ENCODE assay signal across 9 cellular contexts in genomic region chr7:151008143-151008510, GRCh38. TPM values are rescaled to one million over a fixed set of nuclear protein-coding genes. Genes with fewer than 3 reads are reported as not detected.
DNase-seq lines count a peak whose midpoint lies in the region; ATAC-seq and TF ChIP-seq lines count a peak whose summit lies in the region.
"Had no signal": no experiment of that assay in that cellular context is flagged by ENCODE, and none has a peak within 500 bp of the region (broad histone marks: within the 10 kb centered on the region; RNA-seq: fewer than 3 reads in every experiment).

No MANE protein-coding gene starts in this region.

- POLR2A ChIA-PET in activated CD8-positive, alpha-beta T cell treated with anti-CD3 and anti-CD28 coated beads, Interleukin-2, amount 10 ng/mL, durations not matched to agents 7 days and 5 days (lab: Charles Lee), result interaction anchor here (0.8 to 1.4 kb wide), 5 partner anchors 9 to 20 kb away, joined by 3 read pairs; partner anchors contain the start of gene ABCB8

- CTCF ChIA-PET in activated CD8-positive, alpha-beta T cell treated with anti-CD3 and anti-CD28 coated beads, Interleukin-2, amount 10 ng/mL, durations not matched to agents 7 days and 5 days (lab: Charles Lee), result interaction anchor here (0.7 to 6.4 kb wide), 17 partner anchors 10 to 237 kb away, joined by 3 to 50 read pairs (median 4); partner anchors contain the start of genes ABCB8 and TMUB1

- no peak overlapping the region for H3K27ac ChIP-seq in thoracic aorta
- H3K27ac ChIP-seq in thyroid gland, result peak overlapping the region in 1 of 3 donors; percentile 2
- H3K27ac ChIP-seq: C4-2B had no signal

- peaks cover 2% of the 10 kb centered on the region for H3K36me3 Mint-ChIP-seq in activated naive CD4-positive, alpha-beta T cell treated with anti-CD3 and anti-CD28 coated beads, Interleukin-2, amount 50 U/mL, for 24 hours
- no peaks in the 10 kb centered on the region for H3K36me3 Mint-ChIP-seq in activated CD8-positive, alpha-beta T cell treated with anti-CD3 and anti-CD28 coated beads, Interleukin-2, amount 10 ng/mL, durations not matched to agents 7 days and 5 days (ENCODE audit: low read depth)

- intact Hi-C loops in thyroid gland (cut with DNase I), result no loop called here

- peak overlapping the region; percentile 78 for H3K4me3 Mint-ChIP-seq in activated naive CD4-positive, alpha-beta T cell treated with anti-CD3 and anti-CD28 coated beads, Interleukin-2, amount 50 U/mL, for 24 hours
- H3K4me3 Mint-ChIP-seq in activated CD8-positive, alpha-beta T cell treated with anti-CD3 and anti-CD28 coated beads, Interleukin-2, amount 10 ng/mL, durations not matched to agents 7 days and 5 days, result peak overlapping the region; percentile 76

- no peak for TF ChIP-seq CTCF in thoracic aorta (IDR thresholded peaks at IDR 0.05)
- no peak for TF ChIP-seq CTCF in thyroid gland (IDR thresholded peaks at IDR 0.05)

- no peaks in the 10 kb centered on the region for H3K9me3 ChIP-seq in iPS-15b (ENCODE audit: control insufficient read depth, insufficient read depth, low read length)
- no peaks in the 10 kb centered on the region for H3K9me3 ChIP-seq in thoracic aorta
- H3K9me3 ChIP-seq in thyroid gland, result no peaks in the 10 kb centered on the region

- DNase-seq in activated naive CD4-positive, alpha-beta T cell (lab: John Stamatoyannopoulos, UW), result no peak
- peak; percentile 61 for DNase-seq in activated CD8-positive, alpha-beta T cell treated with anti-CD3 and anti-CD28 coated beads, Interleukin-2, amount 10 ng/mL, durations not matched to agents 7 days and 5 days
- DNase-seq in thoracic aorta (ENCODE audit: low spot score) (no peak), COR-L47 (lab: John Stamatoyannopoulos, UW) (no peak), thyroid gland (no peak)

- no peaks in the 10 kb centered on the region for H3K9me3 Mint-ChIP-seq in activated naive CD4-positive, alpha-beta T cell treated with anti-CD3 and anti-CD28 coated beads, Interleukin-2, amount 50 U/mL, for 24 hours
- H3K9me3 Mint-ChIP-seq in activated CD8-positive, alpha-beta T cell treated with anti-CD3 and anti-CD28 coated beads, Interleukin-2, amount 10 ng/mL, durations not matched to agents 7 days and 5 days (ENCODE audit: insufficient read depth), result no peaks in the 10 kb centered on the region

- peak; percentile 42 for ATAC-seq in activated CD8-positive, alpha-beta T cell treated with anti-CD3 and anti-CD28 coated beads, Interleukin-2, amount 10 ng/mL, durations not matched to agents 7 days and 5 days
- ATAC-seq in thoracic aorta (ENCODE audit: insufficient number of reproducible peaks, low FRiP score, low read depth) (no peak), GM21737 (IDR thresholded peaks at IDR 0.05; ENCODE audit: unreplicated experiment) (no peak)

- peaks cover 4% of the 10 kb centered on the region for H3K4me1 ChIP-seq in iPS-15b (ENCODE audit: control insufficient read depth, insufficient read depth, low read length)
- peaks cover 0 to 4% of the 10 kb centered on the region in 2 donors for H3K4me1 ChIP-seq in thoracic aorta (ENCODE audit: control insufficient read depth in 1 of 2, low read depth in 2 of 2)
- peaks cover 0 to 23% of the 10 kb centered on the region in 2 donors for H3K4me1 ChIP-seq in thyroid gland

- H3K27me3 Mint-ChIP-seq in activated naive CD4-positive, alpha-beta T cell treated with anti-CD3 and anti-CD28 coated beads, Interleukin-2, amount 50 U/mL, for 24 hours, result no peaks in the 10 kb centered on the region
- no peaks in the 10 kb centered on the region for H3K27me3 Mint-ChIP-seq in activated CD8-positive, alpha-beta T cell treated with anti-CD3 and anti-CD28 coated beads, Interleukin-2, amount 10 ng/mL, durations not matched to agents 7 days and 5 days (ENCODE audit: low read depth)

- no peak for TF ChIP-seq POLR2A in thyroid gland (IDR thresholded peaks at IDR 0.05)

- H3K36me3 ChIP-seq in iPS-15b (ENCODE audit: control insufficient read depth, insufficient read depth, low read length) (no peaks in the 10 kb centered on the region), thoracic aorta (no peaks in the 10 kb centered on the region), thyroid gland (no peaks in the 10 kb centered on the region)

- H3K9ac ChIP-seq in iPS-15b (ENCODE audit: low read depth, low read length), result no peak overlapping the region

- H3K27me3 ChIP-seq in iPS-15b (ENCODE audit: control insufficient read depth, insufficient read depth, low read length) (peaks cover 6% of the 10 kb centered on the region), thoracic aorta (replicated peaks; ENCODE audit: insufficient read depth) (peaks cover 4% of the 10 kb centered on the region), thyroid gland (no peaks in the 10 kb centered on the region)

- WGBS in thyroid gland, 2 donors, result 49 to 62% methylated on average over 11 of the region's 11 CpGs

- H3K27ac Mint-ChIP-seq in activated naive CD4-positive, alpha-beta T cell treated with anti-CD3 and anti-CD28 coated beads, Interleukin-2, amount 50 U/mL, for 24 hours, result peak overlapping the region; percentile 64
- H3K27ac Mint-ChIP-seq in activated CD8-positive, alpha-beta T cell treated with anti-CD3 and anti-CD28 coated beads, Interleukin-2, amount 10 ng/mL, durations not matched to agents 7 days and 5 days, result peak overlapping the region; percentile 83

- peaks cover 59% of the 10 kb centered on the region for H3K4me1 Mint-ChIP-seq in activated naive CD4-positive, alpha-beta T cell treated with anti-CD3 and anti-CD28 coated beads, Interleukin-2, amount 50 U/mL, for 24 hours
- H3K4me1 Mint-ChIP-seq in activated CD8-positive, alpha-beta T cell treated with anti-CD3 and anti-CD28 coated beads, Interleukin-2, amount 10 ng/mL, durations not matched to agents 7 days and 5 days (ENCODE audit: low read depth), result peaks cover 58% of the 10 kb centered on the region

- H3K4me3 ChIP-seq in iPS-15b (ENCODE audit: low read depth, low read length) (peak overlapping the region; percentile 23), thoracic aorta (peak overlapping the region; percentile 22), thyroid gland (replicated peaks in 1 of 3) (no peak overlapping the region)

RNA-seq across cellular contexts. Expression of gene ATG9B, which starts 16.2 kb away (rescaled TPM):
- 1 to 10 TPM; 6.8 to 7.4 TPM for total RNA-seq in activated CD8-positive, alpha-beta T cell treated with anti-CD3 and anti-CD28 coated beads, Interleukin-2, amount 10 ng/mL, durations not matched to agents 7 days and 5 days
- total RNA-seq in thoracic aorta (1 to 10 TPM in 1 of 2 donors, not detected in 1; 1.2 TPM), thyroid gland (under 1 TPM in 1 of 4 donors, not detected in 3; 0.27 TPM)

RNA-seq across cellular contexts. Expression of gene NOS3, which starts 17.3 kb away (rescaled TPM):
- total RNA-seq in activated CD8-positive, alpha-beta T cell treated with anti-CD3 and anti-CD28 coated beads, Interleukin-2, amount 10 ng/mL, durations not matched to agents 7 days and 5 days, result 10 to 100 TPM; 12.2 to 13.8 TPM
- total RNA-seq in thoracic aorta (10 to 100 TPM in 1 of 2 donors, 1 to 10 TPM in 1; 8.4 to 18.6 TPM), thyroid gland (1 to 10 TPM; 5.2 to 8.1 (median 6.3) TPM)

RNA-seq across cellular contexts. Expression of gene ABCB8, which starts 20.1 kb away (rescaled TPM):
- 10 to 100 TPM; 48.0 to 49.5 TPM for total RNA-seq in activated CD8-positive, alpha-beta T cell treated with anti-CD3 and anti-CD28 coated beads, Interleukin-2, amount 10 ng/mL, durations not matched to agents 7 days and 5 days
- total RNA-seq in thoracic aorta (10 to 100 TPM; 34.1 to 35.1 TPM), thyroid gland (10 to 100 TPM; 39.0 to 74.2 (median 60.9) TPM)

RNA-seq across cellular contexts. Expression of gene KCNH2, which starts 30.0 kb away (rescaled TPM):
- total RNA-seq in activated CD8-positive, alpha-beta T cell treated with anti-CD3 and anti-CD28 coated beads, Interleukin-2, amount 10 ng/mL, durations not matched to agents 7 days and 5 days, result not detected
- total RNA-seq in thoracic aorta (1 to 10 TPM in 1 of 2 donors, not detected in 1; 1.2 TPM), thyroid gland (under 1 TPM; 0.33 to 0.93 (median 0.63) TPM)

RNA-seq across cellular contexts. Expression of gene ASIC3, which starts 40.2 kb away (rescaled TPM):
- total RNA-seq in activated CD8-positive, alpha-beta T cell treated with anti-CD3 and anti-CD28 coated beads, Interleukin-2, amount 10 ng/mL, durations not matched to agents 7 days and 5 days, result 1 to 10 TPM; 2.8 to 3.2 TPM
- 1 to 10 TPM; 2.0 to 2.8 TPM for total RNA-seq in thoracic aorta
- 1 to 10 TPM in 3 of 4 donors, not detected in 1; 1.2 to 2.6 (median 1.5) TPM for total RNA-seq in thyroid gland

Comparison
In these comparisons a context has a peak if more than half of its experiments do, and no peak if none do; other contexts are left out.
1. H3K4me3 ChIP-seq: peak in iPS-15b (single experiment) and thoracic aorta (single experiment); none in thyroid gland (0 of 3).